ENCODE assay signal across 19 cellular contexts in genomic region chr6:44956426-44956825, GRCh38.
A peak's percentile ranks its signal among the peaks of the same experiment; 100 is the strongest.
DNase-seq lines count a peak whose midpoint lies in the region; ATAC-seq and TF ChIP-seq lines count a peak whose summit lies in the region.
"Had no signal": no experiment of that assay in that cellular context is flagged by ENCODE, and none has a peak within 500 bp of the region (broad histone marks: within the 10 kb centered on the region; RNA-seq: fewer than 3 reads in every experiment).

No MANE protein-coding gene starts in this region.

- DNase-seq in EH (ENCODE audit: low read depth) (peak; percentile 42), MV-4-11 (lab: John Stamatoyannopoulos, UW) (peak; percentile 8), fibroblast of pulmonary artery (ENCODE audit: low read depth) (peak; percentile 21), smooth muscle cell (lab: John Stamatoyannopoulos, UW; ENCODE audit: unreplicated experiment) (no peak), SKM-1 treated with dmso at 0.1 percent for 144 hours (lab: John Stamatoyannopoulos, UW; ENCODE audit: unreplicated experiment) (no peak)
- no peak for DNase-seq in activated naive CD4-positive, alpha-beta T cell treated with anti-CD3 and anti-CD28 coated beads, Interleukin-2, amount 50 U/mL, for 72 hours (ENCODE audit: low spot score in 2 of 2)
- DNase-seq: ACHN, DMS 273 treated with DMSO at 0.1 percent for 48 hours, GOT3, KG1, MM.1S, NCI-H187 treated with DMSO at 0.1 percent for 48 hours, NCI-H2171, NCI-H774, SJCRH30 had no signal

- H3K9ac ChIP-seq in smooth muscle cell (ENCODE audit: low read depth), result no peak overlapping the region
- H3K9ac ChIP-seq: BLaER1 had no signal

- TF ChIP-seq CTCF in fibroblast of pulmonary artery (IDR thresholded peaks at IDR 0.05; ENCODE audit: low read length, missing control alignments), result no peak
- TF ChIP-seq CTCF in smooth muscle cell (IDR thresholded peaks at IDR 0.05; ENCODE audit: borderline replicate concordance, insufficient read depth, poor library complexity, severe bottlenecking), result no peak

- no peak overlapping the region for H3K27ac Mint-ChIP-seq in activated naive CD4-positive, alpha-beta T cell treated with anti-CD3 and anti-CD28 coated beads, Interleukin-2, amount 50 U/mL, for 72 hours

- H3F3A ChIP-seq in smooth muscle cell (ENCODE audit: low read depth), result no peaks in the 10 kb centered on the region

- peaks cover 5 to 38% of the 10 kb centered on the region in 2 donors for H3K36me3 Mint-ChIP-seq in activated naive CD4-positive, alpha-beta T cell treated with anti-CD3 and anti-CD28 coated beads, Interleukin-2, amount 50 U/mL, for 72 hours

- H3K36me3 ChIP-seq in smooth muscle cell (ENCODE audit: low read depth), result no peaks in the 10 kb centered on the region
- H3K36me3 ChIP-seq: BLaER1 had no signal

- no peaks in the 10 kb centered on the region for H3K4me1 ChIP-seq in smooth muscle cell (ENCODE audit: low read depth)
- H3K4me1 ChIP-seq: BLaER1 had no signal

- no peaks in the 10 kb centered on the region for H3K79me2 ChIP-seq in smooth muscle cell (ENCODE audit: low read depth)

- no peaks in the 10 kb centered on the region for H3K9me3 ChIP-seq in smooth muscle cell (replicated peaks; ENCODE audit: low read depth)
- H3K9me3 ChIP-seq: SJCRH30 had no signal

- H3K27ac ChIP-seq in smooth muscle cell (ENCODE audit: low read depth), result peak overlapping the region; percentile 33
- H3K27ac ChIP-seq: BLaER1, SJCRH30 had no signal

- no peak for ATAC-seq in GM21825 (IDR thresholded peaks at IDR 0.05; ENCODE audit: unreplicated experiment)
- no peak for ATAC-seq in activated naive CD4-positive, alpha-beta T cell treated with anti-CD3 and anti-CD28 coated beads, Interleukin-2, amount 50 U/mL, for 72 hours
- ATAC-seq: GM12878, Panc1 had no signal

- H3K4me2 ChIP-seq in smooth muscle cell, result no peak overlapping the region
- H3K4me2 ChIP-seq: BLaER1 had no signal

- H3K27me3 ChIP-seq in smooth muscle cell (ENCODE audit: low read depth), result no peaks in the 10 kb centered on the region
- H3K27me3 ChIP-seq: BLaER1, SJCRH30 had no signal

- H4K20me1 ChIP-seq in smooth muscle cell (ENCODE audit: low read depth), result no peaks in the 10 kb centered on the region
- H4K20me1 ChIP-seq: BLaER1 had no signal

- H3K4me3 ChIP-seq in fibroblast of pulmonary artery (replicated peaks; ENCODE audit: low read depth, low read length) (no peak overlapping the region), smooth muscle cell (no peak overlapping the region)
- H3K4me3 ChIP-seq: BLaER1, GM12878, SJCRH30 had no signal

- WGBS in smooth muscle cell (ENCODE audit: low lambda C conversion rate), result 81% methylated on average over 4 of the region's 4 CpGs

- no peak overlapping the region for H2AFZ ChIP-seq in smooth muscle cell (ENCODE audit: low read depth)

- H3K9me3 Mint-ChIP-seq in activated naive CD4-positive, alpha-beta T cell treated with anti-CD3 and anti-CD28 coated beads, Interleukin-2, amount 50 U/mL, for 72 hours, result peaks cover 7 to 12% of the 10 kb centered on the region in 2 donors

Comparison
In these comparisons a context has a peak if more than half of its experiments do, and no peak if none do; other contexts are left out.
1. DNase-seq: peak in EH (single experiment), MV-4-11 (single experiment) and fibroblast of pulmonary artery (single experiment); none in smooth muscle cell (single experiment), activated naive CD4-positive, alpha-beta T cell treated with anti-CD3 and anti-CD28 coated beads, Interleukin-2, amount 50 U/mL, for 72 hours (0 of 2) and SKM-1 treated with dmso at 0.1 percent for 144 hours (single experiment).